In genomic region chr13:94122300-94122699, GRCh38 we compare ENCODE assay signal across 25 cellular contexts.
"Had no signal": no experiment of that assay in that cellular context is flagged by ENCODE, and none has a peak within 500 bp of the region (broad histone marks: within the 10 kb centered on the region; RNA-seq: fewer than 3 reads in every experiment).

No MANE protein-coding gene starts in this region.

- H3K36me3 ChIP-seq: cardiac muscle cell, SJSA1 had no signal

- H3K9me3 Mint-ChIP-seq: activated CD4-positive, alpha-beta memory T cell treated with anti-CD3 and anti-CD28 coated beads for 36 hours; activated CD4-positive, alpha-beta T cell treated with anti-CD3 and anti-CD28 coated beads, Interleukin-2, amount 10 ng/mL, durations not matched to agents 7 days and 5 days; activated naive CD4-positive, alpha-beta T cell treated with anti-CD3 and anti-CD28 coated beads for 36 hours; activated T-cell treated with anti-CD3 and anti-CD28 coated beads, Interleukin-2, amount 50 U/mL, for 4 hours; brain; T-helper 2 cell treated with Interferon-gamma antibody and Interleukin-4, amounts not matched to agents 5 μg/mL and 100 μg/mL, for 36 hours had no signal

- H3K4me3 Mint-ChIP-seq: activated CD4-positive, alpha-beta memory T cell treated with anti-CD3 and anti-CD28 coated beads for 36 hours; activated CD4-positive, alpha-beta T cell treated with anti-CD3 and anti-CD28 coated beads, Interleukin-2, amount 10 ng/mL, durations not matched to agents 7 days and 5 days; activated naive CD4-positive, alpha-beta T cell treated with anti-CD3 and anti-CD28 coated beads for 36 hours; activated naive CD8-positive, alpha-beta T cell; activated T-cell treated with anti-CD3 and anti-CD28 coated beads, Interleukin-2, amount 50 U/mL, for 4 hours; T-helper 2 cell treated with Interferon-gamma antibody and Interleukin-4, amounts not matched to agents 5 μg/mL and 100 μg/mL, for 36 hours had no signal

- H3K4me1 ChIP-seq: SJSA1 had no signal

- ATAC-seq: activated T-cell treated with anti-CD3 and anti-CD28 coated beads, Interleukin-2, amount 50 U/mL, for 4 hours had no signal

- H3K36me3 Mint-ChIP-seq: activated CD4-positive, alpha-beta memory T cell treated with anti-CD3 and anti-CD28 coated beads for 36 hours; activated naive CD8-positive, alpha-beta T cell; brain had no signal

- H3K4me2 ChIP-seq: KMS-11 had no signal

- H3K27ac ChIP-seq: cardiac muscle cell, KMS-11, SJSA1 had no signal

- H3K4me1 Mint-ChIP-seq: activated CD4-positive, alpha-beta T cell treated with anti-CD3 and anti-CD28 coated beads, Interleukin-2, amount 10 ng/mL, durations not matched to agents 7 days and 5 days had no signal

- H3K4me3 ChIP-seq: cardiac muscle cell, SJSA1 had no signal

- DNase-seq: activated CD4-positive, alpha-beta memory T cell treated with anti-CD3 and anti-CD28 coated beads for 36 hours; activated CD4-positive, alpha-beta T cell treated with anti-CD3 and anti-CD28 coated beads, Interleukin-2, amount 10 ng/mL, durations not matched to agents 7 days and 5 days; activated CD4-positive, CD25-positive, alpha-beta regulatory T cell; activated CD8-positive, alpha-beta memory T cell treated with anti-CD3 and anti-CD28 coated beads for 24 hours; activated gamma-delta T cell; activated naive CD4-positive, alpha-beta T cell treated with anti-CD3 and anti-CD28 coated beads for 36 hours; activated T-cell treated with anti-CD3 and anti-CD28 coated beads, Interleukin-2, amount 50 U/mL, for 4 hours; MM.1S; NCI-H1105; NCI-H1436; NCI-H1694 treated with DMSO at 0.1 percent for 48 hours; NCI-H2029 treated with DMSO at 0.1 percent for 48 hours; NCI-H345; NCI-H510A; NCI-H526 treated with DMSO at 0.1 percent for 48 hours; NCI-H82; SHP77; SW 1271 had no signal

- H3K9me3 ChIP-seq: SJSA1 had no signal

- H3K27me3 ChIP-seq: cardiac muscle cell, SJSA1 had no signal

- H3K9ac ChIP-seq: KMS-11 had no signal

- H3K27ac Mint-ChIP-seq: activated CD4-positive, alpha-beta memory T cell treated with anti-CD3 and anti-CD28 coated beads for 36 hours; activated CD4-positive, alpha-beta T cell treated with anti-CD3 and anti-CD28 coated beads, Interleukin-2, amount 10 ng/mL, durations not matched to agents 7 days and 5 days; activated naive CD4-positive, alpha-beta T cell treated with anti-CD3 and anti-CD28 coated beads for 36 hours; activated naive CD8-positive, alpha-beta T cell; brain; T-helper 2 cell treated with Interferon-gamma antibody and Interleukin-4, amounts not matched to agents 5 μg/mL and 100 μg/mL, for 36 hours had no signal

- FAIRE-seq: astrocyte had no signal
